Comparison of ENCODE assay signal across 19 cellular contexts in the genomic region with DNA sequence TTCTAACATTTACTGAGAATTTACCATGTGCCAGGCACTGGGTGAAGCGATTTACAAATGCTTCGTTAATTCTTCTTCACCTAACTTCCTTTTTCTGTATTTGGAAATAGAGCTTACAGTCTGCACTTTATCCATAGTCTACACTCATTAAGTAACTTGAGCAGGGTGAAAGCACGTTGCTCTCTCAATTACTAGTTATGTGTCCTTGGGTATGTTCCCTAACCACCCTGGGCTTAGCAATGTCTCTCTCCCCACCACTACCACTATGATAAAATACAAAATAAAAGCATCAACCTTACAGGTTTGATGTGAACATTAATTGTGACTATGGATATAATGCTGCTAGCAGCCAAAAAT.
DNase-seq lines count a peak whose midpoint lies in the region; ATAC-seq and TF ChIP-seq lines count a peak whose summit lies in the region.
"Had no signal": no experiment of that assay in that cellular context is flagged by ENCODE, and none has a peak within 500 bp of the region (broad histone marks: within the 10 kb centered on the region; RNA-seq: fewer than 3 reads in every experiment).

No MANE protein-coding gene starts in this region.

- ATAC-seq in upper lobe of right lung = peak; percentile 59
- no peak for ATAC-seq in GM19397 (IDR thresholded peaks at IDR 0.05; ENCODE audit: unreplicated experiment)
- ATAC-seq: HCT116 had no signal

- H3K4me1 ChIP-seq in left ventricle myocardium inferior (peaks cover 44% of the 10 kb centered on the region), upper lobe of right lung (no peaks in the 10 kb centered on the region)
- H3K4me1 ChIP-seq: Peyer's patch had no signal

- intact Hi-C loops in left ventricle myocardium inferior (cut with micrococcal nuclease) = loop anchor here (10.0 kb wide), 1 partner anchor 255 kb away; no protein-coding TSS in a partner anchor
- intact Hi-C loops in cardiac septum (cut with DNase I) = no loop called here
- intact Hi-C loops in upper lobe of right lung (cut with DNase I) = no loop called here

- no peaks in the 10 kb centered on the region for H3K36me3 ChIP-seq in left ventricle myocardium inferior
- no peaks in the 10 kb centered on the region for H3K36me3 ChIP-seq in brain microvascular endothelial cell (replicated peaks)
- no peaks in the 10 kb centered on the region for H3K36me3 ChIP-seq in upper lobe of right lung
- H3K36me3 ChIP-seq: Peyer's patch had no signal

- H3K27me3 ChIP-seq in left ventricle myocardium inferior (ENCODE audit: low read depth) (no peaks in the 10 kb centered on the region), brain microvascular endothelial cell (replicated peaks) (no peaks in the 10 kb centered on the region), upper lobe of right lung (no peaks in the 10 kb centered on the region)
- H3K27me3 ChIP-seq: Peyer's patch had no signal

- TF ChIP-seq CTCF in left ventricle myocardium inferior (IDR thresholded peaks at IDR 0.05; ENCODE audit: borderline replicate concordance) (no peak), brain microvascular endothelial cell (IDR thresholded peaks at IDR 0.05; ENCODE audit: low read depth, low read length, missing control alignments) (no peak), upper lobe of right lung (IDR thresholded peaks at IDR 0.05) (no peak)

- H3K9me3 ChIP-seq in left ventricle myocardium inferior (replicated peaks) (no peaks in the 10 kb centered on the region), upper lobe of right lung (no peaks in the 10 kb centered on the region)
- H3K9me3 ChIP-seq: Peyer's patch had no signal

- DNase-seq in left ventricle myocardium inferior (no peak), cardiac septum (ENCODE audit: low spot score) (no peak), NOMO-1 treated with DMSO at 0.1 percent for 48 hours (lab: John Stamatoyannopoulos, UW; ENCODE audit: unreplicated experiment) (peak; percentile 83), brain microvascular endothelial cell (no peak), upper lobe of right lung (no peak), RPMI8226 (no peak), RKO (ENCODE audit: low spot score) (no peak)
- DNase-seq: CD4-positive, alpha-beta T cell; DMS79; GM23248; KG1; NCI-H2029; NCI-H524 treated with DMSO at 0.1 percent for 48 hours; NK-92 treated with Interleukin-12 subunit alpha and Interleukin-12 subunit beta, amount 100 ng/mL, for 24 hours; Peyer's patch; SHP77 treated with DMSO at 0.1 percent for 48 hours; SW 1271 had no signal

- H3K4me3 ChIP-seq in left ventricle myocardium inferior (no peak overlapping the region), brain microvascular endothelial cell (ENCODE audit: low read depth, low read length) (no peak overlapping the region), upper lobe of right lung (no peak overlapping the region)
- H3K4me3 ChIP-seq: GM23248, Peyer's patch had no signal

- in situ Hi-C loops in brain microvascular endothelial cell (cut with HindIII; ENCODE audit: low pct_ligation_motif_present, low sequenced_read_pairs) = loop anchor here (25.0 kb wide), 1 partner anchor 363 kb away; no protein-coding TSS in a partner anchor

- H3K27ac ChIP-seq in left ventricle myocardium inferior (replicated peaks) (peak overlapping the region; percentile 6), brain microvascular endothelial cell (peak overlapping the region; percentile 73), upper lobe of right lung (no peak overlapping the region)
- H3K27ac ChIP-seq: GM23248, Peyer's patch had no signal
